1 cellular context compared by ENCODE assay signal in genomic region chr12:55997535-55997859, GRCh38.
TF ChIP-seq lines count a peak whose summit lies in the region.

No MANE protein-coding gene starts in this region.

TF ChIP-seq in GM23338, 12 proteins besides CTCF, POLR2A, EP300 and RAD21 (continued from another document):
- TF ChIP-seq REST (IDR thresholded peaks at IDR 0.05; ENCODE audit: unreplicated experiment) (no peak), JUNB (IDR thresholded peaks at IDR 0.05; ENCODE audit: unreplicated experiment) (no peak), ZNF114 (CRISPR knock-in tag; IDR thresholded peaks at IDR 0.05) (no peak), CREB1 (CRISPR knock-in tag; IDR thresholded peaks at IDR 0.05; ENCODE audit: low read depth) (no peak), ZNF462 (CRISPR knock-in tag; IDR thresholded peaks at IDR 0.05) (no peak), STAT1 (IDR thresholded peaks at IDR 0.05; ENCODE audit: unreplicated experiment) (no peak), POLR2AphosphoS5 (IDR thresholded peaks at IDR 0.05; ENCODE audit: low read depth) (no peak), NANOG (IDR thresholded peaks at IDR 0.05; ENCODE audit: borderline replicate concordance) (no peak)
